ENCODE assay signal across 10 cellular contexts in the genomic region with DNA sequence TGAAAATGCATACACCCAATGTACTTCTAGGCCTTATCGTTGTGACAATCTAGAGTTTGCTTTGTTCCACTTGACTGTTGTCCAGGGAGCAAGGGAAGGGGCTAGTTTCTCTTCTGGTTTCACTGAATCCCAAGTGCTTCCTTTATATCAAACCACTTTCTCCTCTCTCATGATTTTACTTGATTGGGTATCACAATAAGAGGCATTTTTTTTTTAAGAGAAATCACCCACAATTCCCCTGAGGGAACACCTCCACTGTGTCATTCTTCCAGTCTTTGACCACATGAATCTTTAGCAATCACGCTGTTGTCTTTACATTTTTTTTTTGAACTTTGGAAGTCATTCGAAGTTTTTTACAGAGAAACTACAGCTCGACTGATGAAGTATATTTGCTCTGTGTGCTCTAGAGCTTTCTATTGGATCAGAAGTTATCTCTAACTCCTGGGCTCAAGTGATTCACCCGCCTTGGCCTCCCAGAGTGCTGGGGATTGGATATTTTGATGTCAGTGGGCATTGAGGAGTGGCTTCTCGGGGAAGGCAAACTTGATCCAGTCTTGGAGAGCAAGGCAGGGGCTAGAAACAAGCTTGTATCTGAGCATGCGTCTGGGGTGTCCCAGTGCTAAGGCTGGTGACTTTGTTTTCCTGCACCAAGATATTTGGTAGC. TPM values are rescaled to one million over a fixed set of nuclear protein-coding genes. Genes with fewer than 3 reads are reported as not detected.
DNase-seq lines count a peak whose midpoint lies in the region; ATAC-seq and TF ChIP-seq lines count a peak whose summit lies in the region.
"Had no signal": no experiment of that assay in that cellular context is flagged by ENCODE, and none has a peak within 500 bp of the region (broad histone marks: within the 10 kb centered on the region; RNA-seq: fewer than 3 reads in every experiment).

No MANE protein-coding gene starts in this region.

- no peaks in the 10 kb centered on the region for H4K20me1 ChIP-seq in mammary epithelial cell (ENCODE audit: insufficient read depth, low read length)

- H3K27ac ChIP-seq in mammary epithelial cell (ENCODE audit: insufficient read depth, low read depth, low read length) (peak overlapping the region; percentile 63), Peyer's patch (peak overlapping the region in 2 of 4 donors; percentile 37 to 84)
- H3K27ac ChIP-seq: brain microvascular endothelial cell had no signal

- H3K9me3 ChIP-seq in mammary epithelial cell (replicated peaks; ENCODE audit: insufficient read depth, low read length), result no peaks in the 10 kb centered on the region
- peaks cover 0 to 7% (median 0%) of the 10 kb centered on the region in 4 donors for H3K9me3 ChIP-seq in Peyer's patch

- H3K4me1 ChIP-seq in mammary epithelial cell (ENCODE audit: insufficient read depth, low read length), result peaks cover 62% of the 10 kb centered on the region
- peaks cover 0 to 48% (median 10%) of the 10 kb centered on the region in 4 donors for H3K4me1 ChIP-seq in Peyer's patch

- TF ChIP-seq CTCF in mammary epithelial cell (conservative IDR thresholded peaks at IDR 0.05 in 1 of 2, IDR thresholded peaks at IDR 0.05 in 1 of 2; ENCODE audit: extremely low read depth in 1 of 2, insufficient read depth in 1 of 2, low read depth in 1 of 2, low read length in 2 of 2), result no peak
- no peak for TF ChIP-seq CTCF in Peyer's patch (IDR thresholded peaks at IDR 0.05)

- peak; percentile 89 for DNase-seq in ACHN
- DNase-seq in LHCN-M2 (ENCODE audit: low read depth), result peak; percentile 7
- peak; percentile 75 for DNase-seq in mammary epithelial cell
- no peak for DNase-seq in memory B cell (ENCODE audit: low spot score in 2 of 2)
- no peak for DNase-seq in Peyer's patch
- no peak for DNase-seq in GM19238 (ENCODE audit: insufficient read length, low spot score)
- DNase-seq in stimulated activated naive CD4-positive, alpha-beta T cell (lab: John Stamatoyannopoulos, UW), result no peak
- DNase-seq: brain microvascular endothelial cell, NCI-H526 treated with DMSO at 0.1 percent for 48 hours had no signal

- H3K36me3 ChIP-seq in mammary epithelial cell (ENCODE audit: insufficient read depth, low read length), result peaks cover 3% of the 10 kb centered on the region
- no peaks in the 10 kb centered on the region for H3K36me3 ChIP-seq in Peyer's patch
- H3K36me3 ChIP-seq: brain microvascular endothelial cell had no signal

- no peaks in the 10 kb centered on the region for H3K9me3 Mint-ChIP-seq in memory B cell

- H3K27ac Mint-ChIP-seq in memory B cell, result no peak overlapping the region

- H3K79me2 ChIP-seq in mammary epithelial cell (ENCODE audit: insufficient read depth, low read length), result peaks cover 78% of the 10 kb centered on the region

- peak overlapping the region; percentile 21 for H3K9ac ChIP-seq in mammary epithelial cell (ENCODE audit: insufficient read depth, low read length)

- H3K4me3 ChIP-seq in mammary epithelial cell (replicated peaks in 1 of 3; ENCODE audit: insufficient read depth in 1 of 3, low read depth in 2 of 3, low read length in 3 of 3) (no peak overlapping the region), Peyer's patch (peak overlapping the region in 2 of 4 donors; percentile 20 to 73)

- CTCF ChIA-PET in mammary epithelial cell (lab: Charles Lee; ENCODE audit: low non-redundant PET), result no interaction called here

- TF ChIP-seq POLR2A in Peyer's patch (IDR thresholded peaks at IDR 0.05), result no peak

- in situ Hi-C loops in ACHN (cut with HindIII; ENCODE audit: low pct_ligation_motif_present, low pct_unique_long_range_greater_than_20kb, low sequenced_read_pairs), result no loop called here
- in situ Hi-C loops in mammary epithelial cell (cut with MboI; ENCODE audit: low sequenced_read_pairs in 2 of 2), result loop anchor here in 1 of 2 donors (5.0 kb wide), 1 partner anchor 57 kb away; no protein-coding TSS in a partner anchor

- H3K4me3 Mint-ChIP-seq in memory B cell, result no peak overlapping the region

- H2AFZ ChIP-seq in mammary epithelial cell (ENCODE audit: low read depth, low read length), result no peak overlapping the region

- intact Hi-C loops in mammary epithelial cell (cut with micrococcal nuclease), result loop anchor here (2.0 to 5.0 kb wide), 3 partner anchors 21 to 149 kb away; no protein-coding TSS in a partner anchor

- no peaks in the 10 kb centered on the region for H3K36me3 Mint-ChIP-seq in memory B cell

- peaks cover 9% of the 10 kb centered on the region for H3K27me3 Mint-ChIP-seq in memory B cell

- WGBS in mammary epithelial cell (ENCODE audit: low coverage, missing lambda C conversion rate), result 34% methylated on average over 7 of the region's 7 CpGs

- H3K4me2 ChIP-seq in mammary epithelial cell (ENCODE audit: insufficient read depth, low read depth, low read length), result peak overlapping the region; percentile 61

- H3K27me3 ChIP-seq in mammary epithelial cell (ENCODE audit: insufficient read depth, low read length) (no peaks in the 10 kb centered on the region), Peyer's patch (no peaks in the 10 kb centered on the region)

- ATAC-seq in memory B cell (ENCODE audit: low read depth) (peak; percentile 20), HG02840 (IDR thresholded peaks at IDR 0.05; ENCODE audit: low FRiP score, unreplicated experiment) (no peak)

- dilution Hi-C loops in mammary epithelial cell (cut with HindIII; ENCODE audit: low sequenced_read_pairs), result loop anchor here (5.0 kb wide), 2 partner anchors 38 to 73 kb away; no protein-coding TSS in a partner anchor

- TSS peak; percentile 22 for BruUV-seq in mammary epithelial cell (replicated peaks; lab: Mats Ljungman, UMichigan)

- peaks cover 20% of the 10 kb centered on the region for H3K4me1 Mint-ChIP-seq in memory B cell

RNA-seq across cellular contexts. Expression of gene CDH1, which starts 3.0 kb away (rescaled TPM):
- total RNA-seq in LHCN-M2 (2014; rRNA removed) (not detected in 2 replicates), mammary epithelial cell (100 to 1,000 TPM; 355 to 369 TPM), Peyer's patch (100 to 1,000 TPM in 3 of 4 donors, 10 to 100 TPM in 1; 56.9 to 612 (median 429) TPM)
- polyA plus RNA-seq in LHCN-M2 (2012), result 0.15 TPM
- 206 TPM for polyA plus RNA-seq in mammary epithelial cell
- 520 TPM for polyA minus RNA-seq in mammary epithelial cell

Comparison
In these comparisons a context has a peak if more than half of its experiments do, and no peak if none do; other contexts are left out.
1. DNase-seq: peak in ACHN (single experiment), LHCN-M2 (single experiment) and mammary epithelial cell (single experiment); none in memory B cell (0 of 2), Peyer's patch (0 of 3), GM19238 (single experiment) and stimulated activated naive CD4-positive, alpha-beta T cell (0 of 6).
2. RNA of gene CDH1, which starts 3.0 kb away (total RNA-seq): 56.9 to 612 TPM in Peyer's patch and 355 to 369 TPM in mammary epithelial cell; not detected in LHCN-M2; every median in the first group is over 10 times any median in the second.